Comparison of ENCODE assay signal across 1 cellular context in genomic region chr6:149565539-149566371, GRCh38.
TF ChIP-seq lines count a peak whose summit lies in the region.

No MANE protein-coding gene starts in this region.

TF ChIP-seq in HepG2, 621 proteins besides CTCF, POLR2A, EP300 and RAD21 (continued from another document and continues in another):
- TF ChIP-seq TIGD3 (CRISPR knock-in tag; IDR thresholded peaks at IDR 0.05; ENCODE audit: borderline replicate concordance) (0 out of 2 replicates have a peak, but pooled peaks have one; percentile 40), GMEB1 (CRISPR knock-in tag; IDR thresholded peaks at IDR 0.05; ENCODE audit: borderline replicate concordance) (no peak; the same call in 1 of the 2 replicates), ZNF160 (CRISPR knock-in tag; IDR thresholded peaks at IDR 0.05) (no peak), ZSCAN12 (CRISPR knock-in tag; IDR thresholded peaks at IDR 0.05) (0 out of 2 replicates have a peak, but pooled peaks have one; percentile 51), MYC (CRISPR knock-in tag; IDR thresholded peaks at IDR 0.05; ENCODE audit: borderline replicate concordance) (peak; percentile 82), LRRFIP1 (CRISPR knock-in tag; conservative IDR thresholded peaks at IDR 0.05) (no peak), MEIS1 (CRISPR knock-in tag; IDR thresholded peaks at IDR 0.05; ENCODE audit: borderline replicate concordance) (0 out of 2 replicates have a peak, but pooled peaks have one; percentile 24), ZSCAN29 (CRISPR knock-in tag; conservative IDR thresholded peaks at IDR 0.05) (no peak), ZNF33A (CRISPR knock-in tag; IDR thresholded peaks at IDR 0.05; ENCODE audit: borderline replicate concordance) (no peak; the same call in 1 of the 2 replicates), TBL1XR1 (IDR thresholded peaks at IDR 0.05; ENCODE audit: borderline replicate concordance, low read length, partially characterized antibody) (no peak), FOXP1 (IDR thresholded peaks at IDR 0.05) (no peak), FOXP1 (CRISPR knock-in tag; IDR thresholded peaks at IDR 0.05) (no peak), FOXA3 (CRISPR knock-in tag; IDR thresholded peaks at IDR 0.05) (0 out of 2 replicates have a peak, but pooled peaks have one; percentile 19), ATF2 (CRISPR knock-in tag; IDR thresholded peaks at IDR 0.05) (peak; percentile 50), ZFP36L2 (CRISPR knock-in tag; IDR thresholded peaks at IDR 0.05) (no peak), ARHGAP35 (CRISPR knock-in tag; IDR thresholded peaks at IDR 0.05; ENCODE audit: borderline replicate concordance) (no peak), TBX3 (IDR thresholded peaks at IDR 0.05; ENCODE audit: borderline replicate concordance) (no peak), ZNF816 (CRISPR knock-in tag; IDR thresholded peaks at IDR 0.05; ENCODE audit: borderline replicate concordance) (0 out of 2 replicates have a peak, but pooled peaks have one; percentile 58), ARID3A (IDR thresholded peaks at IDR 0.05; ENCODE audit: low read depth, low read length) (0 out of 2 replicates have a peak, but pooled peaks have one; percentile 12), PRPF4 (IDR thresholded peaks at IDR 0.05; ENCODE audit: low read depth, low read length, poor library complexity, severe bottlenecking) (no peak), ZKSCAN1 (IDR thresholded peaks at IDR 0.05; ENCODE audit: low read length) (no peak; the same call in 1 of the 2 replicates), NKX3-1 (CRISPR knock-in tag; IDR thresholded peaks at IDR 0.05) (0 out of 2 replicates have a peak, but pooled peaks have one; percentile 31), ZNF780A (CRISPR knock-in tag; IDR thresholded peaks at IDR 0.05) (no peak), ZNF280D (CRISPR knock-in tag; IDR thresholded peaks at IDR 0.05) (0 out of 2 replicates have a peak, but pooled peaks have one; percentile 78), GATAD2A (CRISPR knock-in tag; IDR thresholded peaks at IDR 0.05) (peak; percentile 71), GABPB1 (CRISPR knock-in tag; IDR thresholded peaks at IDR 0.05) (peak; percentile 30; the same call in 1 of the 2 replicates), ZNF766 (CRISPR knock-in tag; IDR thresholded peaks at IDR 0.05; ENCODE audit: borderline replicate concordance) (0 out of 2 replicates have a peak, but pooled peaks have one; percentile 21), MXI1 (IDR thresholded peaks at IDR 0.05; ENCODE audit: borderline replicate concordance, low read depth, low read length) (peak; percentile 82; the same call in 1 of the 3 replicates), STAG1 (CRISPR knock-in tag; IDR thresholded peaks at IDR 0.05) (peak; percentile 73), NBN (conservative IDR thresholded peaks at IDR 0.05) (no peak), ZNF512B (CRISPR knock-in tag; IDR thresholded peaks at IDR 0.05; ENCODE audit: borderline replicate concordance) (peak; percentile 75; the same call in 1 of the 2 replicates), ZNF44 (CRISPR knock-in tag; IDR thresholded peaks at IDR 0.05) (no peak), ZKSCAN8 (CRISPR knock-in tag; IDR thresholded peaks at IDR 0.05; ENCODE audit: borderline replicate concordance) (no peak), MLLT10 (CRISPR knock-in tag; IDR thresholded peaks at IDR 0.05) (no peak), ZFP36L1 (CRISPR knock-in tag; IDR thresholded peaks at IDR 0.05) (peak; percentile 66; the same call in 1 of the 2 replicates), ZNF337 (CRISPR knock-in tag; IDR thresholded peaks at IDR 0.05; ENCODE audit: borderline replicate concordance, low read depth) (no peak), SP140L (CRISPR knock-in tag; IDR thresholded peaks at IDR 0.05; ENCODE audit: borderline replicate concordance) (peak; percentile 70; the same call in 1 of the 2 replicates), ZNF512 (CRISPR knock-in tag; IDR thresholded peaks at IDR 0.05) (no peak), ZIK1 (CRISPR knock-in tag; IDR thresholded peaks at IDR 0.05; ENCODE audit: borderline replicate concordance, low read depth) (no peak), ZNF557 (CRISPR knock-in tag; IDR thresholded peaks at IDR 0.05) (0 out of 2 replicates have a peak, but pooled peaks have one; percentile 45), NFE2 (CRISPR knock-in tag; IDR thresholded peaks at IDR 0.05) (no peak), NCOA2 (CRISPR knock-in tag; IDR thresholded peaks at IDR 0.05) (peak; percentile 36), NFATC3 (CRISPR knock-in tag; IDR thresholded peaks at IDR 0.05) (no peak), ZNF782 (CRISPR knock-in tag; IDR thresholded peaks at IDR 0.05; ENCODE audit: borderline replicate concordance) (no peak), ZSCAN5A (CRISPR knock-in tag; IDR thresholded peaks at IDR 0.05; ENCODE audit: borderline replicate concordance) (no peak), ZFX (CRISPR knock-in tag; IDR thresholded peaks at IDR 0.05; ENCODE audit: low read depth) (no peak)
